Comparison of ENCODE assay signal across 2 cellular contexts in the genomic region with DNA sequence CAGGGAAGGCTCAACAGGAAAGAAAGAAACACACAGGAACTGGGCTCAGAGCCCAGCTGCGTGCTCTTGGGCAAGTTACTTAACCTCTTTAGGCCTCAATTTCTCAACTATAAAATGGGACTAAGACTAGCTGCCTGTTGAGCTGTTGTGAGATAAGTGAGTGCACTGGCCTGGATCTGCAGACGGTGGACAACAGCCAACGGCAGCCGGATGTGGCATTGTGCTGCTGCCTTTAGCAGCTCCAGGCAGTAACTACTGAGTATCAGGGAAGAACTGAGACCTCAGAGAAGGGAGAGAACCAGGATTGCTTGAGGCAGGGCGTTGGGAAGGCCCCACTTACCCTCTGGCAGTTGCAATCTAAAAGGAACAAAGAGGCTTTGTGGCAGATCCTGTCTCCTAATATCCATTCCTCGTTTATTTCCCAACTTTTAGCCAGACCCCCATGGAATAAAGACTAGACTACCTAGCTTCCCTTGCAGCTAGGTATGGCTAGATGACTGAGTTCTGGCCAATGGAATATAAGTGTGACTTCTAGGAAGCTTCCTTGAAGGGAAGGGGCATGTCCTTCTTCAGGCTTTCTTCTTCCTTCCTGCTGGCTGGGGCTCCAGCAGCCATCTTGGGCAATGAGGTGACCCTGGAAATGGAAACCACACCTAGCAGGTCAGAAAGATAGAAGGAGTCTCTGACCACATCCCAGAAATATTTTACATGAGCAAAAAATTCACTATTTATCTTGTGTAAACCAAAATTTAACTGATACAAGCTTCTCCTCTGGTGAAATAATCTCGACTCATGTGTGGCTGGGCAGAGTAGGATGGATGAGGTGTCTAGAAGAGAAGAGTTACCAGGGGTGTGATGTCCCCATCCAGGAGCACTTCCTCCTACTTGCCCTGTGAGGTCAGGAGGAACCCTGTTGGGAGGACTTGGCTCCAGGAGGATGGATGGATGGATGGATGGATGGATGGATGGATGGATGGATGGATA.
TF ChIP-seq lines count a peak whose summit lies in the region.

No MANE protein-coding gene starts in this region.

TF ChIP-seq in HCT116, 20 proteins besides CTCF, POLR2A, EP300 and RAD21 (continued from another document):
- no peak for TF ChIP-seq ZBTB33 (IDR thresholded peaks at IDR 0.05; ENCODE audit: extremely low read depth, insufficient replicate concordance, low read length)
- no peak for TF ChIP-seq POLR2AphosphoS5 (IDR thresholded peaks at IDR 0.05; ENCODE audit: low read depth, low read length)
- no peak for TF ChIP-seq CBX3 (IDR thresholded peaks at IDR 0.05; ENCODE audit: low read depth)
- TF ChIP-seq, protein P1, sequence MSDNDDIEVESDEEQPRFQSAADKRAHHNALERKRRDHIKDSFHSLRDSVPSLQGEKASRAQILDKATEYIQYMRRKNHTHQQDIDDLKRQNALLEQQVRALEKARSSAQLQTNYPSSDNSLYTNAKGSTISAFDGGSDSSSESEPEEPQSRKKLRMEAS (IDR thresholded peaks at IDR 0.05): no peak

TF ChIP-seq in HepG2, 621 proteins besides CTCF, POLR2A, EP300 and RAD21 (continued from another document):
- TF ChIP-seq PREB (CRISPR knock-in tag; IDR thresholded peaks at IDR 0.05) (no peak), ZNF205 (CRISPR knock-in tag; IDR thresholded peaks at IDR 0.05) (no peak), ZNF343 (CRISPR knock-in tag; IDR thresholded peaks at IDR 0.05) (no peak), ZNF550 (CRISPR knock-in tag; IDR thresholded peaks at IDR 0.05; ENCODE audit: borderline replicate concordance) (no peak), AKAP8 (CRISPR knock-in tag; IDR thresholded peaks at IDR 0.05) (0 out of 2 replicates have a peak, but pooled peaks have one; percentile 29), FOXO4 (CRISPR knock-in tag; conservative IDR thresholded peaks at IDR 0.05) (0 out of 2 replicates have a peak, but pooled peaks have one; percentile 83), ZMYM3 (CRISPR knock-in tag; IDR thresholded peaks at IDR 0.05) (0 out of 2 replicates have a peak, but pooled peaks have one; percentile 72), SAFB2 (CRISPR knock-in tag; IDR thresholded peaks at IDR 0.05; ENCODE audit: borderline replicate concordance, low read depth) (no peak), ZNF670 (CRISPR knock-in tag; IDR thresholded peaks at IDR 0.05; ENCODE audit: borderline replicate concordance) (no peak), ZNF629 (CRISPR knock-in tag; conservative IDR thresholded peaks at IDR 0.05) (peak; percentile 92), MEIS1 (CRISPR knock-in tag; IDR thresholded peaks at IDR 0.05; ENCODE audit: borderline replicate concordance) (peak; percentile 27; the same call in 1 of the 2 replicates), ETV5 (CRISPR knock-in tag; IDR thresholded peaks at IDR 0.05; ENCODE audit: borderline replicate concordance) (peak; percentile 36; the same call in 1 of the 2 replicates), SSRP1 (CRISPR knock-in tag; IDR thresholded peaks at IDR 0.05) (no peak), GABPA (IDR thresholded peaks at IDR 0.05; ENCODE audit: low read depth, low read length) (no peak), GABPA (CRISPR knock-in tag; IDR thresholded peaks at IDR 0.05; ENCODE audit: low read depth) (0 out of 2 replicates have a peak, but pooled peaks have one; percentile 0), NFKBIZ (CRISPR knock-in tag; IDR thresholded peaks at IDR 0.05) (no peak), ZNF446 (CRISPR knock-in tag; IDR thresholded peaks at IDR 0.05) (no peak), ZMAT3 (CRISPR knock-in tag; conservative IDR thresholded peaks at IDR 0.05) (no peak), EED (CRISPR knock-in tag; IDR thresholded peaks at IDR 0.05) (no peak), ELF3 (CRISPR knock-in tag; IDR thresholded peaks at IDR 0.05) (no peak), KDM1A (CRISPR knock-in tag; IDR thresholded peaks at IDR 0.05) (0 out of 2 replicates have a peak, but pooled peaks have one; percentile 55), ZEB1 (IDR thresholded peaks at IDR 0.05; ENCODE audit: insufficient replicate concordance, low read depth) (no peak), ZNF264 (CRISPR knock-in tag; IDR thresholded peaks at IDR 0.05) (no peak), TSC22D2 (CRISPR knock-in tag; IDR thresholded peaks at IDR 0.05; ENCODE audit: borderline replicate concordance) (no peak)
- TF ChIP-seq, protein P2, sequence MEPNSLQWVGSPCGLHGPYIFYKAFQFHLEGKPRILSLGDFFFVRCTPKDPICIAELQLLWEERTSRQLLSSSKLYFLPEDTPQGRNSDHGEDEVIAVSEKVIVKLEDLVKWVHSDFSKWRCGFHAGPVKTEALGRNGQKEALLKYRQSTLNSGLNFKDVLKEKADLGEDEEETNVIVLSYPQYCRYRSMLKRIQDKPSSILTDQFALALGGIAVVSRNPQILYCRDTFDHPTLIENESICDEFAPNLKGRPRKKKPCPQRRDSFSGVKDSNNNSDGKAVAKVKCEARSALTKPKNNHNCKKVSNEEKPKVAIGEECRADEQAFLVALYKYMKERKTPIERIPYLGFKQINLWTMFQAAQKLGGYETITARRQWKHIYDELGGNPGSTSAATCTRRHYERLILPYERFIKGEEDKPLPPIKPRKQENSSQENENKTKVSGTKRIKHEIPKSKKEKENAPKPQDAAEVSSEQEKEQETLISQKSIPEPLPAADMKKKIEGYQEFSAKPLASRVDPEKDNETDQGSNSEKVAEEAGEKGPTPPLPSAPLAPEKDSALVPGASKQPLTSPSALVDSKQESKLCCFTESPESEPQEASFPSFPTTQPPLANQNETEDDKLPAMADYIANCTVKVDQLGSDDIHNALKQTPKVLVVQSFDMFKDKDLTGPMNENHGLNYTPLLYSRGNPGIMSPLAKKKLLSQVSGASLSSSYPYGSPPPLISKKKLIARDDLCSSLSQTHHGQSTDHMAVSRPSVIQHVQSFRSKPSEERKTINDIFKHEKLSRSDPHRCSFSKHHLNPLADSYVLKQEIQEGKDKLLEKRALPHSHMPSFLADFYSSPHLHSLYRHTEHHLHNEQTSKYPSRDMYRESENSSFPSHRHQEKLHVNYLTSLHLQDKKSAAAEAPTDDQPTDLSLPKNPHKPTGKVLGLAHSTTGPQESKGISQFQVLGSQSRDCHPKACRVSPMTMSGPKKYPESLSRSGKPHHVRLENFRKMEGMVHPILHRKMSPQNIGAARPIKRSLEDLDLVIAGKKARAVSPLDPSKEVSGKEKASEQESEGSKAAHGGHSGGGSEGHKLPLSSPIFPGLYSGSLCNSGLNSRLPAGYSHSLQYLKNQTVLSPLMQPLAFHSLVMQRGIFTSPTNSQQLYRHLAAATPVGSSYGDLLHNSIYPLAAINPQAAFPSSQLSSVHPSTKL (CRISPR knock-in tag; IDR thresholded peaks at IDR 0.05): 0 out of 2 replicates have a peak, but pooled peaks have one; percentile 8
- TF ChIP-seq, protein P3, sequence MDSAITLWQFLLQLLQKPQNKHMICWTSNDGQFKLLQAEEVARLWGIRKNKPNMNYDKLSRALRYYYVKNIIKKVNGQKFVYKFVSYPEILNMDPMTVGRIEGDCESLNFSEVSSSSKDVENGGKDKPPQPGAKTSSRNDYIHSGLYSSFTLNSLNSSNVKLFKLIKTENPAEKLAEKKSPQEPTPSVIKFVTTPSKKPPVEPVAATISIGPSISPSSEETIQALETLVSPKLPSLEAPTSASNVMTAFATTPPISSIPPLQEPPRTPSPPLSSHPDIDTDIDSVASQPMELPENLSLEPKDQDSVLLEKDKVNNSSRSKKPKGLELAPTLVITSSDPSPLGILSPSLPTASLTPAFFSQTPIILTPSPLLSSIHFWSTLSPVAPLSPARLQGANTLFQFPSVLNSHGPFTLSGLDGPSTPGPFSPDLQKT (CRISPR knock-in tag; IDR thresholded peaks at IDR 0.05; ENCODE audit: borderline replicate concordance): no peak
- TF ChIP-seq, protein P4, sequence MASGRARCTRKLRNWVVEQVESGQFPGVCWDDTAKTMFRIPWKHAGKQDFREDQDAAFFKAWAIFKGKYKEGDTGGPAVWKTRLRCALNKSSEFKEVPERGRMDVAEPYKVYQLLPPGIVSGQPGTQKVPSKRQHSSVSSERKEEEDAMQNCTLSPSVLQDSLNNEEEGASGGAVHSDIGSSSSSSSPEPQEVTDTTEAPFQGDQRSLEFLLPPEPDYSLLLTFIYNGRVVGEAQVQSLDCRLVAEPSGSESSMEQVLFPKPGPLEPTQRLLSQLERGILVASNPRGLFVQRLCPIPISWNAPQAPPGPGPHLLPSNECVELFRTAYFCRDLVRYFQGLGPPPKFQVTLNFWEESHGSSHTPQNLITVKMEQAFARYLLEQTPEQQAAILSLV (CRISPR knock-in tag; IDR thresholded peaks at IDR 0.05; ENCODE audit: borderline replicate concordance): peak; percentile 48; the same call in 1 of the 2 replicates
- TF ChIP-seq, protein P5, sequence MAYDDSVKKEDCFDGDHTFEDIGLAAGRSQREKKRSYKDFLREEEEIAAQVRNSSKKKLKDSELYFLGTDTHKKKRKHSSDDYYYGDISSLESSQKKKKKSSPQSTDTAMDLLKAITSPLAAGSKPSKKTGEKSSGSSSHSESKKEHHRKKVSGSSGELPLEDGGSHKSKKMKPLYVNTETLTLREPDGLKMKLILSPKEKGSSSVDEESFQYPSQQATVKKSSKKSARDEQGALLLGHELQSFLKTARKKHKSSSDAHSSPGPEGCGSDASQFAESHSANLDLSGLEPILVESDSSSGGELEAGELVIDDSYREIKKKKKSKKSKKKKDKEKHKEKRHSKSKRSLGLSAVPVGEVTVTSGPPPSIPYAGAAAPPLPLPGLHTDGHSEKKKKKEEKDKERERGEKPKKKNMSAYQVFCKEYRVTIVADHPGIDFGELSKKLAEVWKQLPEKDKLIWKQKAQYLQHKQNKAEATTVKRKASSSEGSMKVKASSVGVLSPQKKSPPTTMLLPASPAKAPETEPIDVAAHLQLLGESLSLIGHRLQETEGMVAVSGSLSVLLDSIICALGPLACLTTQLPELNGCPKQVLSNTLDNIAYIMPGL (CRISPR knock-in tag; IDR thresholded peaks at IDR 0.05; ENCODE audit: borderline replicate concordance in 1 of 2, low read depth in 1 of 2): no peak
- TF ChIP-seq, protein P6, sequence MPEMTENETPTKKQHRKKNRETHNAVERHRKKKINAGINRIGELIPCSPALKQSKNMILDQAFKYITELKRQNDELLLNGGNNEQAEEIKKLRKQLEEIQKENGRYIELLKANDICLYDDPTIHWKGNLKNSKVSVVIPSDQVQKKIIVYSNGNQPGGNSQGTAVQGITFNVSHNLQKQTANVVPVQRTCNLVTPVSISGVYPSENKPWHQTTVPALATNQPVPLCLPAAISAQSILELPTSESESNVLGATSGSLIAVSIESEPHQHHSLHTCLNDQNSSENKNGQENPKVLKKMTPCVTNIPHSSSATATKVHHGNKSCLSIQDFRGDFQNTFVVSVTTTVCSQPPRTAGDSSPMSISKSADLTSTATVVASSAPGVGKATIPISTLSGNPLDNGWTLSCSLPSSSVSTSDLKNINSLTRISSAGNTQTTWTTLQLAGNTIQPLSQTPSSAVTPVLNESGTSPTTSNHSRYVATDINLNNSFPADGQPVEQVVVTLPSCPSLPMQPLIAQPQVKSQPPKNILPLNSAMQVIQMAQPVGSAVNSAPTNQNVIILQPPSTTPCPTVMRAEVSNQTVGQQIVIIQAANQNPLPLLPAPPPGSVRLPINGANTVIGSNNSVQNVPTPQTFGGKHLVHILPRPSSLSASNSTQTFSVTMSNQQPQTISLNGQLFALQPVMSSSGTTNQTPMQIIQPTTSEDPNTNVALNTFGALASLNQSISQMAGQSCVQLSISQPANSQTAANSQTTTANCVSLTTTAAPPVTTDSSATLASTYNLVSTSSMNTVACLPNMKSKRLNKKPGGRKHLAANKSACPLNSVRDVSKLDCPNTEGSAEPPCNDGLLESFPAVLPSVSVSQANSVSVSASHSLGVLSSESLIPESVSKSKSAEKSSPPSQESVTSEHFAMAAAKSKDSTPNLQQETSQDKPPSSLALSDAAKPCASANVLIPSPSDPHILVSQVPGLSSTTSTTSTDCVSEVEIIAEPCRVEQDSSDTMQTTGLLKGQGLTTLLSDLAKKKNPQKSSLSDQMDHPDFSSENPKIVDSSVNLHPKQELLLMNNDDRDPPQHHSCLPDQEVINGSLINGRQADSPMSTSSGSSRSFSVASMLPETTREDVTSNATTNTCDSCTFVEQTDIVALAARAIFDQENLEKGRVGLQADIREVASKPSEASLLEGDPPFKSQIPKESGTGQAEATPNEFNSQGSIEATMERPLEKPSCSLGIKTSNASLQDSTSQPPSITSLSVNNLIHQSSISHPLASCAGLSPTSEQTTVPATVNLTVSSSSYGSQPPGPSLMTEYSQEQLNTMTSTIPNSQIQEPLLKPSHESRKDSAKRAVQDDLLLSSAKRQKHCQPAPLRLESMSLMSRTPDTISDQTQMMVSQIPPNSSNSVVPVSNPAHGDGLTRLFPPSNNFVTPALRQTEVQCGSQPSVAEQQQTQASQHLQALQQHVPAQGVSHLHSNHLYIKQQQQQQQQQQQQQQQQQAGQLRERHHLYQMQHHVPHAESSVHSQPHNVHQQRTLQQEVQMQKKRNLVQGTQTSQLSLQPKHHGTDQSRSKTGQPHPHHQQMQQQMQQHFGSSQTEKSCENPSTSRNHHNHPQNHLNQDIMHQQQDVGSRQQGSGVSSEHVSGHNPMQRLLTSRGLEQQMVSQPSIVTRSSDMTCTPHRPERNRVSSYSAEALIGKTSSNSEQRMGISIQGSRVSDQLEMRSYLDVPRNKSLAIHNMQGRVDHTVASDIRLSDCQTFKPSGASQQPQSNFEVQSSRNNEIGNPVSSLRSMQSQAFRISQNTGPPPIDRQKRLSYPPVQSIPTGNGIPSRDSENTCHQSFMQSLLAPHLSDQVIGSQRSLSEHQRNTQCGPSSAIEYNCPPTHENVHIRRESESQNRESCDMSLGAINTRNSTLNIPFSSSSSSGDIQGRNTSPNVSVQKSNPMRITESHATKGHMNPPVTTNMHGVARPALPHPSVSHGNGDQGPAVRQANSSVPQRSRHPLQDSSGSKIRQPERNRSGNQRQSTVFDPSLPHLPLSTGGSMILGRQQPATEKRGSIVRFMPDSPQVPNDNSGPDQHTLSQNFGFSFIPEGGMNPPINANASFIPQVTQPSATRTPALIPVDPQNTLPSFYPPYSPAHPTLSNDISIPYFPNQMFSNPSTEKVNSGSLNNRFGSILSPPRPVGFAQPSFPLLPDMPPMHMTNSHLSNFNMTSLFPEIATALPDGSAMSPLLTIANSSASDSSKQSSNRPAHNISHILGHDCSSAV (CRISPR knock-in tag; IDR thresholded peaks at IDR 0.05; ENCODE audit: borderline replicate concordance): no peak
